Comparison of ENCODE assay signal across 8 cellular contexts in genomic region chr11:12175694-12176241, GRCh38.
DNase-seq lines count a peak whose midpoint lies in the region; ATAC-seq, FAIRE-seq and TF ChIP-seq lines count a peak whose summit lies in the region.

No MANE protein-coding gene starts in this region.

- H3K9ac ChIP-seq in DND-41 (ENCODE audit: low read depth, low read length), result no peak overlapping the region

- FAIRE-seq in HTR-8/SVneo (lab: Jason Lieb, UNC), result no peak

- H3K4me3 ChIP-seq in DND-41 (ENCODE audit: low read depth in 1 of 2, low read length in 2 of 2), result no peak overlapping the region

- no peaks in the 10 kb centered on the region for H3K9me3 ChIP-seq in DND-41 (ENCODE audit: insufficient read depth, low read length, severe bottlenecking)

- H3K36me3 ChIP-seq in DND-41 (ENCODE audit: insufficient read depth, low read length), result no peaks in the 10 kb centered on the region

- no peaks in the 10 kb centered on the region for H3K4me1 ChIP-seq in DND-41 (ENCODE audit: insufficient read depth, low read length)

- no peak overlapping the region for H2AFZ ChIP-seq in DND-41 (ENCODE audit: low read depth, low read length)

- H3K27ac ChIP-seq in DND-41 (ENCODE audit: low read length) (no peak overlapping the region), angular gyrus (ENCODE audit: low read depth, low read length) (peak overlapping the region; percentile 1)

- DNase-seq in DND-41 (no peak), HTR-8/SVneo (ENCODE audit: insufficient read length, low spot score) (peak; percentile 78), myocyte (ENCODE audit: low read depth) (peak; percentile 49), NK-92 (lab: John Stamatoyannopoulos, UW; ENCODE audit: unreplicated experiment) (no peak), mesenteric fat pad (ENCODE audit: low spot score) (no peak)

- ATAC-seq in DND-41 (ENCODE audit: insufficient read depth, low read depth) (peak; percentile 78), GM18868 (IDR thresholded peaks at IDR 0.05; ENCODE audit: unreplicated experiment) (no peak), HG03571 (IDR thresholded peaks at IDR 0.05; ENCODE audit: unreplicated experiment) (no peak)

- TF ChIP-seq CTCF in DND-41 (IDR thresholded peaks at IDR 0.05; ENCODE audit: borderline replicate concordance, extremely low read depth, low read length, poor library complexity, severe bottlenecking), result no peak

- no peak overlapping the region for H3K4me2 ChIP-seq in DND-41 (ENCODE audit: insufficient read depth, low read length)

- no peaks in the 10 kb centered on the region for H4K20me1 ChIP-seq in DND-41 (ENCODE audit: insufficient read depth, low read length)

- H3K79me2 ChIP-seq in DND-41 (ENCODE audit: insufficient read depth, low read length), result no peaks in the 10 kb centered on the region

- H3K27me3 ChIP-seq in DND-41 (ENCODE audit: insufficient read depth, low read length, poor library complexity), result no peaks in the 10 kb centered on the region

Comparison
In these comparisons a context has a peak if more than half of its experiments do, and no peak if none do; other contexts are left out.
1. DNase-seq: peak in HTR-8/SVneo (single experiment) and myocyte (single experiment); none in DND-41 (single experiment), NK-92 (single experiment) and mesenteric fat pad (single experiment).